ENCODE assay signal across 9 cellular contexts in the genomic region with DNA sequence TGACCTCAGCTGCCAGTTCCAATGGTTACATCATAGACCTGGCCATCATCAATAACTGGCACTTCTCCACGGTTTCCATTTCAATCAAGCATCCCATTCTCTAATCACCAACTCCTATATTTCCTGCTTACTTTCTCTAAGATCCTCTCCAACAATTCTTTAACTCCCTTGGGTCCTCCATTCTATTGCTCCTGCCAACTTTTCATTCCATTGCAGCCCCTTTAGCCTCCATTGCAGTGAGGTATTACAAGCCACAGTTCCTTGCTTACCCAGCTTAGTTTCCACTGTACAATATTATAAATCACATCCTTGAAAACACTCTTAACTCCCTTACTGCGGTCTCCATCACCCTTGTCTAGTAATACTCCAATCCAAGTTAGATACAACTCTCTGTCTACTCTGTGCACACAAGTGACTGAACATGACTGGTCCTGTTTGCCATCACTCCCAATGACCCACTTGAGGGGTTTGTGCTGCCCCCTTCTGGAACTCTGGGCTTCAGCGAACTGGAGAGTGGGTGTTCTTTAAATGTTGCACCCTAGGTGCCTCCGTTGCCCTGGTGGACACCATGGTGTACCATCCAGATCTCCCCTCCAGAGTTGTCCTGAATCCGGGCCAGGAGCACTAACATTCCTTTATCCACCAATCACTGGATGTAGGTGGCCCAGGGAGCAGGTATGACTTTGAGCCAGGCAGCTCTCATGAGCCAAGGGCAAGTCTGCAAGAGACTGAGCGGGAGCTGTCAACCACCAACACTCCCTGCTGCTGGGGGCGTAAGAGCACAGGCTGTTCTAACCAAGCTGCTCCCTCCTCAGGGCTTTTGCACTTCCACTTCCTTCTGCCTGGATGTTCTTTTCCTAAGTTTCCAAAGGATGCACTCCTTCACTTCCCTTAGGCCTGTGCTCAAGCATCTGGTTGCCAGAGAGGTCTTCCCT. TPM values are rescaled to one million over a fixed set of nuclear protein-coding genes. Genes with fewer than 3 reads are reported as not detected.
DNase-seq lines count a peak whose midpoint lies in the region; ATAC-seq and TF ChIP-seq lines count a peak whose summit lies in the region.
"Had no signal": no experiment of that assay in that cellular context is flagged by ENCODE, and none has a peak within 500 bp of the region (broad histone marks: within the 10 kb centered on the region; RNA-seq: fewer than 3 reads in every experiment).

No MANE protein-coding gene starts in this region.

- no peaks in the 10 kb centered on the region for H3K9me3 Mint-ChIP-seq in activated naive CD4-positive, alpha-beta T cell treated with anti-CD3 and anti-CD28 coated beads, Interleukin-2, amount 50 U/mL, for 72 hours

- H3K27ac ChIP-seq in Peyer's patch, result no peak overlapping the region

- H3K9me3 ChIP-seq in Peyer's patch, result no peaks in the 10 kb centered on the region

- H3K27me3 ChIP-seq in Peyer's patch, result no peaks in the 10 kb centered on the region

- no peaks in the 10 kb centered on the region for H3K36me3 Mint-ChIP-seq in activated naive CD4-positive, alpha-beta T cell treated with anti-CD3 and anti-CD28 coated beads, Interleukin-2, amount 50 U/mL, for 72 hours

- peaks cover 0 to 8% (median 0%) of the 10 kb centered on the region in 4 donors for H3K4me1 ChIP-seq in Peyer's patch

- H3K36me3 ChIP-seq in Peyer's patch, result no peaks in the 10 kb centered on the region

- peak in 2 of 3 donors; percentile 41 to 72 for DNase-seq in Peyer's patch
- peak in 1 of 2 donors; percentile 61 for DNase-seq in activated naive CD4-positive, alpha-beta T cell treated with anti-CD3 and anti-CD28 coated beads, Interleukin-2, amount 50 U/mL, for 72 hours (ENCODE audit: low spot score in 2 of 2)
- DNase-seq in stimulated activated CD4-positive, alpha-beta T cell treated with anti-CD3 and anti-CD28 coated beads, Interleukin-15, amount 100 ng/mL, for 24 hours, result peak; percentile 72
- DNase-seq in NCI-H1105 (lab: John Stamatoyannopoulos, UW), result no peak
- no peak for DNase-seq in cerebellum (ENCODE audit: low spot score)
- no peak for DNase-seq in hippocampal formation (lab: John Stamatoyannopoulos, UW)

- H3K27ac Mint-ChIP-seq in activated naive CD4-positive, alpha-beta T cell treated with anti-CD3 and anti-CD28 coated beads, Interleukin-2, amount 50 U/mL, for 72 hours, result no peak overlapping the region

- peak in 4 of 6 experiments; percentile 13 to 28 (median 27) for TF ChIP-seq CTCF in Peyer's patch (IDR thresholded peaks at IDR 0.05)

- H3K4me3 ChIP-seq in Peyer's patch, result no peak overlapping the region

- no peak for TF ChIP-seq POLR2A in Peyer's patch (IDR thresholded peaks at IDR 0.05)

- peak; percentile 73 for ATAC-seq in GM19351 (IDR thresholded peaks at IDR 0.05; ENCODE audit: unreplicated experiment)
- peak; percentile 69 to 77 for ATAC-seq in activated naive CD4-positive, alpha-beta T cell treated with anti-CD3 and anti-CD28 coated beads, Interleukin-2, amount 50 U/mL, for 72 hours
- ATAC-seq in GM19035 (IDR thresholded peaks at IDR 0.05; ENCODE audit: unreplicated experiment), result no peak

RNA-seq across cellular contexts. Expression of gene FNDC7, which starts 3.7 kb away (rescaled TPM):
- total RNA-seq in Peyer's patch (not detected), cerebellum (0.18 TPM)
- total RNA-seq in activated naive CD4-positive, alpha-beta T cell treated with anti-CD3 and anti-CD28 coated beads, Interleukin-2, amount 50 U/mL, for 72 hours, result under 1 TPM; 0.07 to 0.31 TPM
- total RNA-seq: LHCN-M2 had no signal

RNA-seq across cellular contexts. Expression of gene PRPF38B, which starts 16.9 kb away (rescaled TPM):
- total RNA-seq in Peyer's patch, result 10 to 100 TPM; 42.1 to 54.2 (median 45.6) TPM
- 10 to 100 TPM; 64.5 to 69.4 TPM for total RNA-seq in activated naive CD4-positive, alpha-beta T cell treated with anti-CD3 and anti-CD28 coated beads, Interleukin-2, amount 50 U/mL, for 72 hours
- 25.0 TPM for total RNA-seq in cerebellum

RNA-seq across cellular contexts. Expression of gene STXBP3, which starts 37.5 kb away (rescaled TPM):
- total RNA-seq in Peyer's patch, result 100 to 1,000 TPM in 1 of 4 donors, 10 to 100 TPM in 3; 51.3 to 106 (median 64.2) TPM
- 10 to 100 TPM; 34.8 to 44.4 TPM for total RNA-seq in activated naive CD4-positive, alpha-beta T cell treated with anti-CD3 and anti-CD28 coated beads, Interleukin-2, amount 50 U/mL, for 72 hours
- total RNA-seq in cerebellum, result 45.5 TPM

RNA-seq across cellular contexts. Expression of gene HENMT1, which starts 48.1 kb away (rescaled TPM):
- total RNA-seq in Peyer's patch (1 to 10 TPM; 2.7 to 8.3 (median 5.4) TPM), cerebellum (17.2 TPM)
- 10 to 100 TPM; 14.3 to 14.5 TPM for total RNA-seq in activated naive CD4-positive, alpha-beta T cell treated with anti-CD3 and anti-CD28 coated beads, Interleukin-2, amount 50 U/mL, for 72 hours

Comparison
In these comparisons a context has a peak if more than half of its experiments do, and no peak if none do; other contexts are left out.
1. DNase-seq: peak in Peyer's patch (2 of 3) and stimulated activated CD4-positive, alpha-beta T cell treated with anti-CD3 and anti-CD28 coated beads, Interleukin-15, amount 100 ng/mL, for 24 hours (single experiment); none in NCI-H1105 (single experiment), cerebellum (single experiment) and hippocampal formation (0 of 2).